Comparison of ENCODE assay signal across 8 cellular contexts in genomic region chr10:60733189-60733815, GRCh38. TPM values are rescaled to one million over a fixed set of nuclear protein-coding genes. Genes with fewer than 3 reads are reported as not detected.
DNase-seq lines count a peak whose midpoint lies in the region; ATAC-seq and TF ChIP-seq lines count a peak whose summit lies in the region.

No MANE protein-coding gene starts in this region.

- H3K27me3 Mint-ChIP-seq in CD8-positive, alpha-beta memory T cell = peaks cover 5 to 35% of the 10 kb centered on the region in 2 donors

- H3K27ac Mint-ChIP-seq in CD8-positive, alpha-beta memory T cell = peak overlapping the region in 2 of 8 donors; percentile 37 to 76

- TF ChIP-seq CTCF in HL-60 (IDR thresholded peaks at IDR 0.05; ENCODE audit: insufficient read depth, low read length) (no peak), testis (IDR thresholded peaks at IDR 0.05) (peak in 2 of 3 experiments; percentile 15 to 37)

- intact Hi-C loops in testis (cut with DNase I; ENCODE audit: low total_unique reads) = no loop called here

- TF ChIP-seq POLR2A in testis (IDR thresholded peaks at IDR 0.05) = no peak

- no peaks in the 10 kb centered on the region for H3K27me3 ChIP-seq in CD8-positive, alpha-beta memory T cell (ENCODE audit: insufficient read depth, low read length, poor library complexity, severe bottlenecking)
- H3K27me3 ChIP-seq in HL-60 (ENCODE audit: insufficient read depth, poor library complexity, severe bottlenecking) = peaks cover 34% of the 10 kb centered on the region
- H3K27me3 ChIP-seq in mononuclear cell (ENCODE audit: insufficient read depth, low read length) = peaks cover 37% of the 10 kb centered on the region
- H3K27me3 ChIP-seq in testis = no peaks in the 10 kb centered on the region

- no peaks in the 10 kb centered on the region for H3K36me3 ChIP-seq in CD8-positive, alpha-beta memory T cell (ENCODE audit: insufficient read depth, low read length)
- no peaks in the 10 kb centered on the region for H3K36me3 ChIP-seq in testis (ENCODE audit: low read depth, missing control alignments)

- H3K36me3 Mint-ChIP-seq in CD8-positive, alpha-beta memory T cell = no peaks in the 10 kb centered on the region

- H3K4me1 Mint-ChIP-seq in CD8-positive, alpha-beta memory T cell = peaks cover 28 to 43% (median 29%) of the 10 kb centered on the region in 3 donors

- peak; percentile 61 for ATAC-seq in GM19452 (IDR thresholded peaks at IDR 0.05; ENCODE audit: unreplicated experiment)

- CTCF ChIA-PET in CD8-positive, alpha-beta memory T cell (lab: Charles Lee) = interaction anchor here (0.7 kb wide), 1 partner anchor 31 kb away, joined by 3 read pairs; no protein-coding TSS in a partner anchor

- WGBS in testis, 2 donors = 1 to 2% methylated on average over 4 to 47 of the region's 51 CpGs

- H3K27ac ChIP-seq in CD8-positive, alpha-beta memory T cell (ENCODE audit: low read depth, low read length) = peak overlapping the region; percentile 39
- no peak overlapping the region for H3K27ac ChIP-seq in HL-60 (replicated peaks)
- no peak overlapping the region for H3K27ac ChIP-seq in testis

- peak overlapping the region; percentile 82 for H3K4me3 ChIP-seq in CD8-positive, alpha-beta memory T cell (ENCODE audit: low read length)
- H3K4me3 ChIP-seq in HL-60 (replicated peaks; ENCODE audit: insufficient read depth, low read length) = peak overlapping the region; percentile 29
- peak overlapping the region; percentile 50 for H3K4me3 ChIP-seq in mononuclear cell (ENCODE audit: low read length)
- H3K4me3 ChIP-seq in testis = peak overlapping the region; percentile 53 to 56

- H3K9me3 ChIP-seq in CD8-positive, alpha-beta memory T cell (ENCODE audit: low read length) = no peaks in the 10 kb centered on the region
- H3K9me3 ChIP-seq in mononuclear cell (ENCODE audit: low read depth, low read length) = no peaks in the 10 kb centered on the region
- no peaks in the 10 kb centered on the region for H3K9me3 ChIP-seq in testis

- POLR2A ChIA-PET in CD8-positive, alpha-beta memory T cell (lab: Charles Lee) = no interaction called here

- H3K4me1 ChIP-seq in CD8-positive, alpha-beta memory T cell (ENCODE audit: insufficient read depth, low read length) = peaks cover 37% of the 10 kb centered on the region
- H3K4me1 ChIP-seq in mononuclear cell (ENCODE audit: insufficient read depth, low read length) (peaks cover 15% of the 10 kb centered on the region), testis (no peaks in the 10 kb centered on the region)

- H3K9me3 Mint-ChIP-seq in CD8-positive, alpha-beta memory T cell = no peaks in the 10 kb centered on the region

- peak; percentile 7 to 48 (median 43) for DNase-seq in CD8-positive, alpha-beta memory T cell
- DNase-seq in HL-60 (ENCODE audit: low read depth in 1 of 2, low spot score in 1 of 2) = no peak
- DNase-seq in activated CD4-positive, alpha-beta T cell treated with anti-CD3 and anti-CD28 coated beads for 1 hour = peak; percentile 30
- peak; percentile 69 for DNase-seq in ecto neural progenitor cell (ENCODE audit: low spot score)
- peak; percentile 41 for DNase-seq in testis
- DNase-seq in G401 (ENCODE audit: low spot score) = no peak

- in situ Hi-C loops in G401 (cut with HindIII; ENCODE audit: low sequenced_read_pairs) = no loop called here

- H3K4me3 Mint-ChIP-seq in CD8-positive, alpha-beta memory T cell = peak overlapping the region; percentile 46 to 95 (median 73)

RNA-seq across cellular contexts. Expression of gene CDK1, which starts 45.0 kb away (rescaled TPM):
- 10 to 100 TPM; 67.9 to 68.8 TPM for total RNA-seq in CD8-positive, alpha-beta memory T cell
- polyA plus RNA-seq in CD8-positive, alpha-beta memory T cell = 0.52 TPM
- 3.4 TPM for total RNA-seq in mononuclear cell
- 10 to 100 TPM; 11.8 to 14.3 TPM for total RNA-seq in testis
- 47.9 TPM for polyA plus RNA-seq in testis (ENCODE audit: insufficient read depth, low read depth, low replicate concordance)
- 337 and 365 TPM in 2 replicates for total RNA-seq in G401 (2014; rRNA removed; shearing (Covaris generic))

Comparison
In these comparisons a context has a peak if more than half of its experiments do, and no peak if none do; other contexts are left out.
1. DNase-seq: peak in CD8-positive, alpha-beta memory T cell (5 of 5), activated CD4-positive, alpha-beta T cell treated with anti-CD3 and anti-CD28 coated beads for 1 hour (single experiment), ecto neural progenitor cell (single experiment) and testis (single experiment); none in HL-60 (0 of 2) and G401 (single experiment).
2. H3K4me3 ChIP-seq: peak in every context shown above with its lines; median percentile 82 in CD8-positive, alpha-beta memory T cell; 54 in testis; 50 in mononuclear cell; 29 in HL-60.
3. RNA of gene CDK1, which starts 45.0 kb away (total RNA-seq): 337 to 365 TPM in G401 and 67.9 to 68.8 TPM in CD8-positive, alpha-beta memory T cell; 11.8 to 14.3 TPM in testis and 3.4 TPM in mononuclear cell (single experiment); every median in the first group is over 4 times any median in the second.